In genomic region chr12:23950775-23951391, GRCh38 we compare ENCODE assay signal across 10 cellular contexts. TPM values are rescaled to one million over a fixed set of nuclear protein-coding genes. Genes with fewer than 3 reads are reported as not detected.
A peak's percentile ranks its signal among the peaks of the same experiment; 100 is the strongest.
DNase-seq lines count a peak whose midpoint lies in the region; ATAC-seq and TF ChIP-seq lines count a peak whose summit lies in the region.
"Had no signal": no experiment of that assay in that cellular context is flagged by ENCODE, and none has a peak within 500 bp of the region (broad histone marks: within the 10 kb centered on the region; RNA-seq: fewer than 3 reads in every experiment).

No MANE protein-coding gene starts in this region.

- H3K9ac ChIP-seq in mammary epithelial cell (ENCODE audit: insufficient read depth, low read length) (no peak overlapping the region), mesendoderm (ENCODE audit: low read length) (peak overlapping the region; percentile 49)
- H3K9ac ChIP-seq: BLaER1 treated with 17β-estradiol and CSF1 and Interleukin-3, amounts not matched to agents 10 nM and 100 nM had no signal

- no peaks in the 10 kb centered on the region for H3K79me2 ChIP-seq in mammary epithelial cell (ENCODE audit: insufficient read depth, low read length)
- H3K79me2 ChIP-seq in mesendoderm (ENCODE audit: control insufficient read depth, insufficient read depth, low read length), result no peaks in the 10 kb centered on the region

- no peak overlapping the region for H2BK120ac ChIP-seq in mesendoderm (ENCODE audit: low read depth, low read length)

- DNase-seq in breast epithelium (ENCODE audit: low spot score in 2 of 2) (no peak), mammary epithelial cell (no peak), mesendoderm (no peak), vagina (ENCODE audit: extremely low spot score in 2 of 2) (no peak), NCI-H345 treated with DMSO at 0.1 percent for 48 hours (lab: John Stamatoyannopoulos, UW; ENCODE audit: unreplicated experiment) (no peak), HFFc6 (no peak)
- DNase-seq: NCI-H510A had no signal

- peaks cover 1% of the 10 kb centered on the region; the same call in 1 of the 2 replicates for H3K27me3 Mint-ChIP-seq in HFFc6 (ENCODE audit: insufficient read depth)

- no peak overlapping the region for H3K27ac Mint-ChIP-seq in HFFc6

- H4K5ac ChIP-seq in mesendoderm (ENCODE audit: low read length), result no peak overlapping the region

- H2BK5ac ChIP-seq in mesendoderm (ENCODE audit: low read length), result no peak overlapping the region

- dilution Hi-C loops in mammary epithelial cell (cut with HindIII; ENCODE audit: low sequenced_read_pairs), result no loop called here

- TF ChIP-seq POLR2A in breast epithelium (IDR thresholded peaks at IDR 0.05) (no peak), vagina (IDR thresholded peaks at IDR 0.05) (no peak)

- intact Hi-C loops in breast epithelium (cut with DNase I; ENCODE audit: low total_unique reads), result no loop called here
- intact Hi-C loops in mammary epithelial cell (cut with micrococcal nuclease), result no loop called here
- intact Hi-C loops in vagina (cut with DNase I), result no loop called here

- H2AK5ac ChIP-seq in mesendoderm (ENCODE audit: low read length), result no peak overlapping the region

- H3K4me1 ChIP-seq in breast epithelium, result no peaks in the 10 kb centered on the region
- H3K4me1 ChIP-seq in mammary epithelial cell (ENCODE audit: insufficient read depth, low read length), result no peaks in the 10 kb centered on the region
- peaks cover 0 to 2% of the 10 kb centered on the region in 2 donors for H3K4me1 ChIP-seq in esophagus (ENCODE audit: control insufficient read depth in 2 of 2, insufficient read depth in 2 of 2, low read length in 1 of 2)
- H3K4me1 ChIP-seq in mesendoderm (ENCODE audit: control insufficient read depth, low read depth, low read length), result peaks cover 4% of the 10 kb centered on the region
- peaks cover 17% of the 10 kb centered on the region for H3K4me1 ChIP-seq in vagina

- H3K4me3 ChIP-seq in breast epithelium (peak overlapping the region; percentile 41 to 64 (median 46)), mammary epithelial cell (replicated peaks in 1 of 3; ENCODE audit: insufficient read depth in 1 of 3, low read depth in 2 of 3, low read length in 3 of 3) (no peak overlapping the region), esophagus (ENCODE audit: low read depth in 1 of 2, low read length in 2 of 2) (peak overlapping the region; percentile 20 to 48), mesendoderm (ENCODE audit: low read length) (no peak overlapping the region), vagina (peak overlapping the region; percentile 38 to 40)
- H3K4me3 ChIP-seq: BLaER1 treated with 17β-estradiol and CSF1 and Interleukin-3, amounts not matched to agents 10 nM and 100 nM had no signal

- no peaks in the 10 kb centered on the region for H3K4me1 Mint-ChIP-seq in HFFc6 (ENCODE audit: low read depth)

- H4K8ac ChIP-seq in mesendoderm (ENCODE audit: low read depth, low read length), result no peak overlapping the region

- no peak overlapping the region for H2AFZ ChIP-seq in mammary epithelial cell (ENCODE audit: low read depth, low read length)

- peak overlapping the region; percentile 82 for H3K56ac ChIP-seq in mesendoderm (ENCODE audit: low read length)

- ATAC-seq in HG02973 (IDR thresholded peaks at IDR 0.05; ENCODE audit: unreplicated experiment), result no peak

- H3K36me3 Mint-ChIP-seq in HFFc6 (ENCODE audit: low read depth), result no peaks in the 10 kb centered on the region

- in situ Hi-C loops in mammary epithelial cell (cut with MboI; ENCODE audit: low sequenced_read_pairs in 2 of 2), result no loop called here

- no peak overlapping the region for H3K23ac ChIP-seq in mesendoderm (ENCODE audit: low read length)

- H3K4me2 ChIP-seq in mammary epithelial cell (ENCODE audit: insufficient read depth, low read depth, low read length) (no peak overlapping the region), mesendoderm (ENCODE audit: low read length) (peak overlapping the region; percentile 89)
- H3K4me2 ChIP-seq: BLaER1 treated with 17β-estradiol and CSF1 and Interleukin-3, amounts not matched to agents 10 nM and 100 nM had no signal

- no peak overlapping the region for H3K18ac ChIP-seq in mesendoderm (ENCODE audit: low read length)

- H3K36me3 ChIP-seq in breast epithelium, result no peaks in the 10 kb centered on the region
- no peaks in the 10 kb centered on the region for H3K36me3 ChIP-seq in mammary epithelial cell (ENCODE audit: insufficient read depth, low read length)
- no peaks in the 10 kb centered on the region for H3K36me3 ChIP-seq in esophagus (ENCODE audit: control insufficient read depth in 2 of 2, insufficient read depth in 2 of 2, low read length in 1 of 2)
- H3K36me3 ChIP-seq in mesendoderm (ENCODE audit: control insufficient read depth, insufficient read depth, low read length), result no peaks in the 10 kb centered on the region
- no peaks in the 10 kb centered on the region for H3K36me3 ChIP-seq in vagina
- H3K36me3 ChIP-seq: BLaER1 treated with 17β-estradiol and CSF1 and Interleukin-3, amounts not matched to agents 10 nM and 100 nM had no signal

- H3K9me3 ChIP-seq in breast epithelium (no peaks in the 10 kb centered on the region), mammary epithelial cell (replicated peaks; ENCODE audit: insufficient read depth, low read length) (no peaks in the 10 kb centered on the region), esophagus (ENCODE audit: control insufficient read depth in 2 of 2, insufficient read depth in 1 of 2, low read depth in 1 of 2, low read length in 1 of 2) (no peaks in the 10 kb centered on the region), vagina (no peaks in the 10 kb centered on the region)
- H3K9me3 ChIP-seq: BLaER1 treated with 17β-estradiol and CSF1 and Interleukin-3, amounts not matched to agents 10 nM and 100 nM had no signal

- no peak overlapping the region for H3K4me3 Mint-ChIP-seq in HFFc6

- CTCF ChIA-PET in mammary epithelial cell (lab: Charles Lee; ENCODE audit: low non-redundant PET), result no interaction called here

- H3K27me3 ChIP-seq in breast epithelium (no peaks in the 10 kb centered on the region), mammary epithelial cell (ENCODE audit: insufficient read depth, low read length) (peaks cover 26% of the 10 kb centered on the region), esophagus (ENCODE audit: control insufficient read depth in 1 of 2, insufficient read depth in 2 of 2, low read length in 2 of 2) (no peaks in the 10 kb centered on the region), mesendoderm (ENCODE audit: insufficient read depth, low read length, poor library complexity) (no peaks in the 10 kb centered on the region), vagina (no peaks in the 10 kb centered on the region)
- H3K27me3 ChIP-seq: BLaER1 treated with 17β-estradiol and CSF1 and Interleukin-3, amounts not matched to agents 10 nM and 100 nM had no signal

- H3K4ac ChIP-seq in mesendoderm (ENCODE audit: low read depth, low read length), result no peak overlapping the region

- peaks cover 11% of the 10 kb centered on the region for H3K9me3 Mint-ChIP-seq in HFFc6

- no peaks in the 10 kb centered on the region for H3K79me1 ChIP-seq in mesendoderm (ENCODE audit: low read length)

- no peak overlapping the region for H2BK15ac ChIP-seq in mesendoderm (replicated peaks; ENCODE audit: low read depth)

- TF ChIP-seq CTCF in breast epithelium (IDR thresholded peaks at IDR 0.05) (no peak), mammary epithelial cell (conservative IDR thresholded peaks at IDR 0.05 in 1 of 2, IDR thresholded peaks at IDR 0.05 in 1 of 2; ENCODE audit: extremely low read depth in 1 of 2, insufficient read depth in 1 of 2, low read depth in 1 of 2, low read length in 2 of 2) (no peak), vagina (IDR thresholded peaks at IDR 0.05) (no peak), HFFc6 (IDR thresholded peaks at IDR 0.05) (no peak)

- WGBS in mammary epithelial cell (ENCODE audit: low coverage, missing lambda C conversion rate), result 6% methylated on average over 7 of the region's 10 CpGs
- 23 to 33% methylated on average over 10 of the region's 10 CpGs for WGBS in esophagus, 2 donors
- WGBS in mesendoderm (ENCODE audit: extremely low coverage, insufficient coverage, low lambda C conversion rate), result no CpG with 5 or more reads among the region's 10 CpGs

- BruUV-seq in mammary epithelial cell (replicated peaks; lab: Mats Ljungman, UMichigan), result no TSS peak

- H4K20me1 ChIP-seq in mammary epithelial cell (ENCODE audit: insufficient read depth, low read length), result no peaks in the 10 kb centered on the region
- H4K20me1 ChIP-seq: BLaER1 treated with 17β-estradiol and CSF1 and Interleukin-3, amounts not matched to agents 10 nM and 100 nM had no signal

- H3K27ac ChIP-seq in breast epithelium, result no peak overlapping the region
- H3K27ac ChIP-seq in mammary epithelial cell (ENCODE audit: insufficient read depth, low read depth, low read length), result no peak overlapping the region
- no peak overlapping the region for H3K27ac ChIP-seq in esophagus (ENCODE audit: low read depth in 2 of 2, low read length in 1 of 2)
- peak overlapping the region; percentile 42 for H3K27ac ChIP-seq in mesendoderm (ENCODE audit: low read depth, low read length)
- no peak overlapping the region for H3K27ac ChIP-seq in vagina
- H3K27ac ChIP-seq: BLaER1 treated with 17β-estradiol and CSF1 and Interleukin-3, amounts not matched to agents 10 nM and 100 nM had no signal

RNA-seq across cellular contexts. Expression of gene SOX5, which starts 1.4 kb away (rescaled TPM):
- total RNA-seq in breast epithelium (10 to 100 TPM; 10.5 to 42.1 (median 11.7) TPM), mammary epithelial cell (under 1 TPM in 1 of 2 donors, not detected in 1; under 0.01 TPM), vagina (21.1 TPM)
- polyA plus RNA-seq in mammary epithelial cell (not detected), esophagus (under 1 TPM; 0.24 to 0.33 TPM)
- not detected for polyA minus RNA-seq in mammary epithelial cell
- 0.97 TPM for polyA plus RNA-seq in mesendoderm (2013, experiment 1 of 2)
- 1.1 TPM for polyA plus RNA-seq in mesendoderm (2013, experiment 2 of 2)
- total RNA-seq in HFFc6 (2021; fragmentation: NEBNext Ultra II Directional; extraction: Animal tissue kit (Norgen Biotek cat#: 25700)), result not detected

Comparison
In these comparisons a context has a peak if more than half of its experiments do, and no peak if none do; other contexts are left out.
1. H3K4me3 ChIP-seq: peak in breast epithelium (3 of 3), esophagus (2 of 2) and vagina (2 of 2); none in mammary epithelial cell (0 of 3) and mesendoderm (single experiment).
2. RNA of gene SOX5, which starts 1.4 kb away (total RNA-seq): 21.1 TPM in vagina (single experiment) and 10.5 to 42.1 TPM in breast epithelium; under 0.01 TPM in mammary epithelial cell and not detected in HFFc6; every median in the first group is over 10 times any median in the second.